Comparison of ENCODE assay signal across 27 cellular contexts in genomic region chr3:52230461-52230860, GRCh38. TPM values are rescaled to one million over a fixed set of nuclear protein-coding genes. Genes with fewer than 3 reads are reported as not detected.
DNase-seq lines count a peak whose midpoint lies in the region; ATAC-seq and TF ChIP-seq lines count a peak whose summit lies in the region.
"Had no signal": no experiment of that assay in that cellular context is flagged by ENCODE, and none has a peak within 500 bp of the region (broad histone marks: within the 10 kb centered on the region; RNA-seq: fewer than 3 reads in every experiment).

No MANE protein-coding gene starts in this region.

- H3K4me1 ChIP-seq in trophoblast cell (ENCODE audit: control insufficient read depth in 1 of 2, insufficient read depth in 2 of 2, low read length in 2 of 2), result no peaks in the 10 kb centered on the region
- H3K4me1 ChIP-seq in upper lobe of right lung, result no peaks in the 10 kb centered on the region

- H2AK5ac ChIP-seq in trophoblast cell (ENCODE audit: low read length), result no peak overlapping the region

- H3K79me1 ChIP-seq in trophoblast cell (ENCODE audit: low read length), result no peaks in the 10 kb centered on the region

- no peaks in the 10 kb centered on the region for H3K27me3 ChIP-seq in CD4-positive, alpha-beta T cell (ENCODE audit: control insufficient read depth, insufficient read depth, low read length)
- H3K27me3 ChIP-seq in trophoblast cell (ENCODE audit: insufficient read depth, low read length) (no peaks in the 10 kb centered on the region), brain microvascular endothelial cell (replicated peaks) (no peaks in the 10 kb centered on the region), upper lobe of right lung (no peaks in the 10 kb centered on the region)
- H3K27me3 ChIP-seq: ovary, tibial artery had no signal

- H3K79me2 ChIP-seq in trophoblast cell (ENCODE audit: control insufficient read depth, insufficient read depth, low read length, poor library complexity), result no peaks in the 10 kb centered on the region

- no peak for TF ChIP-seq CTCF in CD4-positive, alpha-beta T cell (IDR thresholded peaks at IDR 0.05)
- TF ChIP-seq CTCF in brain microvascular endothelial cell (IDR thresholded peaks at IDR 0.05; ENCODE audit: low read depth, low read length, missing control alignments) (no peak), upper lobe of right lung (IDR thresholded peaks at IDR 0.05) (no peak)

- ATAC-seq in CD4-positive, alpha-beta T cell (ENCODE audit: poor library complexity), result no peak
- no peak for ATAC-seq in upper lobe of right lung
- ATAC-seq in HG02970 (IDR thresholded peaks at IDR 0.05; ENCODE audit: low FRiP score, unreplicated experiment), result no peak
- ATAC-seq: activated CD4-positive, CD25-positive, alpha-beta regulatory T cell treated with anti-CD3 and anti-CD28 coated beads, Interleukin-2, amount 50 U/mL, for 24 hours; GM12878 had no signal

- H3K9me3 Mint-ChIP-seq in activated naive CD4-positive, alpha-beta T cell treated with anti-CD3 and anti-CD28 coated beads for 36 hours, result no peaks in the 10 kb centered on the region
- no peaks in the 10 kb centered on the region for H3K9me3 Mint-ChIP-seq in CD4-positive, alpha-beta T cell
- H3K9me3 Mint-ChIP-seq in activated T-helper 1 cell treated with anti-CD3 and anti-CD28 coated beads, Interleukin-12 subunit alpha, Interleukin-12 subunit beta, Interleukin-2, Interleukin-4 antibody, amounts not matched to agents 30 ng/mL and 10 ng/mL and 1 ng/mL, durations not matched to agents 14 hours and 24 hours and 36 hours, result no peaks in the 10 kb centered on the region
- H3K9me3 Mint-ChIP-seq: brain, nephron progenitor cell had no signal

- H3K4me3 Mint-ChIP-seq in activated naive CD4-positive, alpha-beta T cell treated with anti-CD3 and anti-CD28 coated beads for 36 hours, result no peak overlapping the region
- no peak overlapping the region for H3K4me3 Mint-ChIP-seq in CD4-positive, alpha-beta T cell
- H3K4me3 Mint-ChIP-seq in activated T-helper 1 cell treated with anti-CD3 and anti-CD28 coated beads, Interleukin-12 subunit alpha, Interleukin-12 subunit beta, Interleukin-2, Interleukin-4 antibody, amounts not matched to agents 30 ng/mL and 10 ng/mL and 1 ng/mL, durations not matched to agents 14 hours and 24 hours and 36 hours, result no peak overlapping the region
- H3K4me3 Mint-ChIP-seq: brain, nephron progenitor cell had no signal

- no peak overlapping the region for H3K9ac ChIP-seq in trophoblast cell (ENCODE audit: low read length)

- H3K4me1 Mint-ChIP-seq in activated naive CD4-positive, alpha-beta T cell treated with anti-CD3 and anti-CD28 coated beads for 36 hours (ENCODE audit: low read depth), result peaks cover 45% of the 10 kb centered on the region
- H3K4me1 Mint-ChIP-seq in CD4-positive, alpha-beta T cell (ENCODE audit: low read depth), result peaks cover 58% of the 10 kb centered on the region
- peaks cover 42% of the 10 kb centered on the region for H3K4me1 Mint-ChIP-seq in activated T-helper 1 cell treated with anti-CD3 and anti-CD28 coated beads, Interleukin-12 subunit alpha, Interleukin-12 subunit beta, Interleukin-2, Interleukin-4 antibody, amounts not matched to agents 30 ng/mL and 10 ng/mL and 1 ng/mL, durations not matched to agents 14 hours and 24 hours and 36 hours (ENCODE audit: low read depth)

- H3K36me3 ChIP-seq in trophoblast cell (ENCODE audit: control insufficient read depth in 1 of 2, insufficient read depth in 2 of 2, low read length in 2 of 2), result peaks cover 49 to 55% of the 10 kb centered on the region in 2 experiments
- peaks cover 63% of the 10 kb centered on the region for H3K36me3 ChIP-seq in brain microvascular endothelial cell (replicated peaks)
- peaks cover 58% of the 10 kb centered on the region for H3K36me3 ChIP-seq in upper lobe of right lung

- no peak overlapping the region for H4K91ac ChIP-seq in trophoblast cell (ENCODE audit: low read depth, low read length)

- no peak for DNase-seq in activated naive CD4-positive, alpha-beta T cell treated with anti-CD3 and anti-CD28 coated beads for 36 hours
- no peak for DNase-seq in activated naive CD4-positive, alpha-beta T cell (lab: John Stamatoyannopoulos, UW)
- no peak for DNase-seq in CD4-positive, alpha-beta T cell
- no peak for DNase-seq in activated T-helper 1 cell treated with anti-CD3 and anti-CD28 coated beads, Interleukin-12 subunit alpha, Interleukin-12 subunit beta, Interleukin-2, Interleukin-4 antibody, amounts not matched to agents 30 ng/mL and 10 ng/mL and 1 ng/mL, durations not matched to agents 14 hours and 24 hours and 36 hours (ENCODE audit: low spot score)
- DNase-seq in trophoblast cell (no peak), brain microvascular endothelial cell (no peak), upper lobe of right lung (no peak)
- DNase-seq: effector CD8-positive, alpha-beta T cell; erythroblast; Kasumi-1; kidney; NCI-H146; NCI-H2107; NCI-H748 treated with DMSO at 0.1 percent for 48 hours; nephron progenitor cell; retina; stimulated activated CD4-positive, alpha-beta T cell treated with anti-CD3 and anti-CD28 coated beads, Interleukin-1b, Interleukin-23, amount 100 ng/mL, for 48 hours; stimulated activated CD8-positive, alpha-beta memory T cell treated with anti-CD3 and anti-CD28 coated beads, Interleukin-4, amount 100 ng/mL, for 48 hours; tibial artery had no signal

- no peak overlapping the region for H3K14ac ChIP-seq in trophoblast cell (ENCODE audit: low read length)

- no peak overlapping the region for H4K12ac ChIP-seq in trophoblast cell (ENCODE audit: low read depth, low read length)

- no CpG with 5 or more reads among the region's 6 CpGs for WGBS in trophoblast cell (ENCODE audit: extremely low coverage, insufficient coverage, insufficient read length)

- in situ Hi-C loops in brain microvascular endothelial cell (cut with HindIII; ENCODE audit: low pct_ligation_motif_present, low sequenced_read_pairs), result no loop called here

- H3K27ac Mint-ChIP-seq in activated naive CD4-positive, alpha-beta T cell treated with anti-CD3 and anti-CD28 coated beads for 36 hours, result peak overlapping the region; percentile 41
- H3K27ac Mint-ChIP-seq in CD4-positive, alpha-beta T cell, result peak overlapping the region; percentile 39
- H3K27ac Mint-ChIP-seq in activated T-helper 1 cell treated with anti-CD3 and anti-CD28 coated beads, Interleukin-12 subunit alpha, Interleukin-12 subunit beta, Interleukin-2, Interleukin-4 antibody, amounts not matched to agents 30 ng/mL and 10 ng/mL and 1 ng/mL, durations not matched to agents 14 hours and 24 hours and 36 hours, result peak overlapping the region; percentile 68
- H3K27ac Mint-ChIP-seq: brain, nephron progenitor cell had no signal

- intact Hi-C loops in activated naive CD4-positive, alpha-beta T cell treated with anti-CD3 and anti-CD28 coated beads for 36 hours (cut with micrococcal nuclease), result no loop called here
- intact Hi-C loops in CD4-positive, alpha-beta T cell (cut with DNase I, micrococcal nuclease), result no loop called here
- intact Hi-C loops in activated T-helper 1 cell treated with anti-CD3 and anti-CD28 coated beads, Interleukin-12 subunit alpha, Interleukin-12 subunit beta, Interleukin-2, Interleukin-4 antibody, amounts not matched to agents 30 ng/mL and 10 ng/mL and 1 ng/mL, durations not matched to agents 14 hours and 24 hours and 36 hours (cut with micrococcal nuclease), result no loop called here
- intact Hi-C loops in upper lobe of right lung (cut with DNase I), result loop anchor here (5.0 kb wide), 1 partner anchor 112 kb away; no protein-coding TSS in a partner anchor

- H2BK5ac ChIP-seq in trophoblast cell (ENCODE audit: low read depth, low read length, poor library complexity), result no peak overlapping the region

- peak overlapping the region; percentile 33 for H3K27ac ChIP-seq in CD4-positive, alpha-beta T cell (ENCODE audit: low read depth, low read length)
- H3K27ac ChIP-seq in trophoblast cell (ENCODE audit: low read depth, low read length) (no peak overlapping the region), brain microvascular endothelial cell (no peak overlapping the region), upper lobe of right lung (no peak overlapping the region)
- H3K27ac ChIP-seq: ovary, tibial artery had no signal

- no peak overlapping the region for H3K4me2 ChIP-seq in trophoblast cell (ENCODE audit: low read length)
- H3K4me2 ChIP-seq: smooth muscle cell had no signal

- no peaks in the 10 kb centered on the region for H3K9me3 ChIP-seq in CD4-positive, alpha-beta T cell (ENCODE audit: control insufficient read depth, low read length)
- peaks cover 2% of the 10 kb centered on the region for H3K9me3 ChIP-seq in trophoblast cell (ENCODE audit: insufficient read depth, low read depth, low read length)
- no peaks in the 10 kb centered on the region for H3K9me3 ChIP-seq in upper lobe of right lung
- H3K9me3 ChIP-seq: ovary, tibial artery had no signal

- POLR2A ChIA-PET in CD4-positive, alpha-beta T cell (lab: Charles Lee), result interaction anchor here (0.7 to 3.6 kb wide), 4 partner anchors 8 to 47 kb away, joined by 3 to 19 read pairs (median 8); partner anchors contain the start of gene WDR82

- H3K23ac ChIP-seq in trophoblast cell (ENCODE audit: low read length), result no peak overlapping the region

- H3K4me3 ChIP-seq in trophoblast cell (ENCODE audit: low read depth, low read length), result peak overlapping the region; percentile 0
- no peak overlapping the region for H3K4me3 ChIP-seq in brain microvascular endothelial cell (ENCODE audit: low read depth, low read length)
- no peak overlapping the region for H3K4me3 ChIP-seq in upper lobe of right lung
- H3K4me3 ChIP-seq: GM12878, ovary, smooth muscle cell, tibial artery had no signal

- H3K27me3 Mint-ChIP-seq in activated naive CD4-positive, alpha-beta T cell treated with anti-CD3 and anti-CD28 coated beads for 36 hours (ENCODE audit: low read depth), result no peaks in the 10 kb centered on the region
- no peaks in the 10 kb centered on the region for H3K27me3 Mint-ChIP-seq in CD4-positive, alpha-beta T cell
- H3K27me3 Mint-ChIP-seq in activated T-helper 1 cell treated with anti-CD3 and anti-CD28 coated beads, Interleukin-12 subunit alpha, Interleukin-12 subunit beta, Interleukin-2, Interleukin-4 antibody, amounts not matched to agents 30 ng/mL and 10 ng/mL and 1 ng/mL, durations not matched to agents 14 hours and 24 hours and 36 hours (ENCODE audit: insufficient read depth), result no peaks in the 10 kb centered on the region

- CTCF ChIA-PET in activated naive CD4-positive, alpha-beta T cell treated with anti-CD3 and anti-CD28 coated beads for 36 hours (lab: Charles Lee), result interaction anchor here (0.9 to 7.3 kb wide), 11 partner anchors 9 to 229 kb away, joined by 3 to 147 read pairs (median 17); partner anchors contain the start of genes GLYCTK, PPM1M and WDR82
- CTCF ChIA-PET in CD4-positive, alpha-beta T cell (lab: Charles Lee), result interaction anchor here (2.0 to 3.0 kb wide), 4 partner anchors 10 to 108 kb away, joined by 7 to 60 read pairs (median 18); no protein-coding TSS in a partner anchor

- no peak overlapping the region for H3K4ac ChIP-seq in trophoblast cell (ENCODE audit: low read depth, low read length)

- H2BK120ac ChIP-seq in trophoblast cell (ENCODE audit: insufficient read depth, low read length, poor library complexity), result no peak overlapping the region

- H4K8ac ChIP-seq in trophoblast cell (ENCODE audit: low read depth, low read length), result no peak overlapping the region

- no peak overlapping the region for H2BK12ac ChIP-seq in trophoblast cell (ENCODE audit: low read length)

- H2AFZ ChIP-seq in trophoblast cell (ENCODE audit: insufficient read depth, low read length, poor library complexity), result no peak overlapping the region

- H3K36me3 Mint-ChIP-seq in activated naive CD4-positive, alpha-beta T cell treated with anti-CD3 and anti-CD28 coated beads for 36 hours (ENCODE audit: low read depth), result peaks cover 26% of the 10 kb centered on the region
- peaks cover 81% of the 10 kb centered on the region for H3K36me3 Mint-ChIP-seq in CD4-positive, alpha-beta T cell (ENCODE audit: low read depth)
- H3K36me3 Mint-ChIP-seq in activated T-helper 1 cell treated with anti-CD3 and anti-CD28 coated beads, Interleukin-12 subunit alpha, Interleukin-12 subunit beta, Interleukin-2, Interleukin-4 antibody, amounts not matched to agents 30 ng/mL and 10 ng/mL and 1 ng/mL, durations not matched to agents 14 hours and 24 hours and 36 hours (ENCODE audit: low read depth), result peaks cover 16% of the 10 kb centered on the region

- no peak overlapping the region for H3K18ac ChIP-seq in trophoblast cell (ENCODE audit: low read length)

RNA-seq across cellular contexts. Expression of gene TLR9, which starts 5.0 kb away (rescaled TPM):
- under 1 TPM; 0.62 to 0.89 TPM for total RNA-seq in activated naive CD4-positive, alpha-beta T cell treated with anti-CD3 and anti-CD28 coated beads for 36 hours
- under 1 TPM; 0.08 to 0.17 TPM for total RNA-seq in CD4-positive, alpha-beta T cell
- 0.47 TPM in 1 of 2 replicates, not detected in the other for total RNA-seq in activated T-helper 1 cell treated with anti-CD3 and anti-CD28 coated beads, Interleukin-12 subunit alpha, Interleukin-12 subunit beta, Interleukin-2, Interleukin-4 antibody, amounts not matched to agents 30 ng/mL and 10 ng/mL and 1 ng/mL, durations not matched to agents 14 hours and 24 hours and 36 hours
- polyA plus RNA-seq in trophoblast cell (2013), result 0.04 and 0.10 TPM in 2 replicates
- 0.87 TPM for total RNA-seq in upper lobe of right lung
- total RNA-seq: liver, SK-MEL-5 had no signal
- polyA plus RNA-seq: smooth muscle cell had no signal

RNA-seq across cellular contexts. Expression of gene TWF2, which starts 8.5 kb away (rescaled TPM):
- total RNA-seq in activated naive CD4-positive, alpha-beta T cell treated with anti-CD3 and anti-CD28 coated beads for 36 hours, result 10 to 100 TPM; 89.1 to 91.3 TPM
- 10 to 100 TPM; 17.4 to 21.7 TPM for total RNA-seq in CD4-positive, alpha-beta T cell
- 94.3 and 98.6 TPM in 2 replicates for total RNA-seq in activated T-helper 1 cell treated with anti-CD3 and anti-CD28 coated beads, Interleukin-12 subunit alpha, Interleukin-12 subunit beta, Interleukin-2, Interleukin-4 antibody, amounts not matched to agents 30 ng/mL and 10 ng/mL and 1 ng/mL, durations not matched to agents 14 hours and 24 hours and 36 hours
- 39.5 and 39.9 TPM in 2 replicates for polyA plus RNA-seq in trophoblast cell (2013)
- total RNA-seq in upper lobe of right lung, result 50.4 TPM

RNA-seq across cellular contexts. Expression of gene PPM1M, which starts 15.1 kb away (rescaled TPM):
- 100 to 1,000 TPM; 107 to 108 TPM for total RNA-seq in activated naive CD4-positive, alpha-beta T cell treated with anti-CD3 and anti-CD28 coated beads for 36 hours
- total RNA-seq in CD4-positive, alpha-beta T cell, result 10 to 100 TPM; 36.7 to 40.2 TPM
- 57.1 and 59.5 TPM in 2 replicates for total RNA-seq in activated T-helper 1 cell treated with anti-CD3 and anti-CD28 coated beads, Interleukin-12 subunit alpha, Interleukin-12 subunit beta, Interleukin-2, Interleukin-4 antibody, amounts not matched to agents 30 ng/mL and 10 ng/mL and 1 ng/mL, durations not matched to agents 14 hours and 24 hours and 36 hours
- 3.0 and 3.5 TPM in 2 replicates for polyA plus RNA-seq in trophoblast cell (2013)
- 44.0 TPM for total RNA-seq in upper lobe of right lung

RNA-seq across cellular contexts. Expression of gene ALAS1, which starts 32.5 kb away (rescaled TPM):
- 10 to 100 TPM; 35.7 to 37.8 TPM for total RNA-seq in activated naive CD4-positive, alpha-beta T cell treated with anti-CD3 and anti-CD28 coated beads for 36 hours
- total RNA-seq in CD4-positive, alpha-beta T cell, result 1 to 10 TPM; 6.0 to 7.0 TPM
- 105 and 110 TPM in 2 replicates for total RNA-seq in activated T-helper 1 cell treated with anti-CD3 and anti-CD28 coated beads, Interleukin-12 subunit alpha, Interleukin-12 subunit beta, Interleukin-2, Interleukin-4 antibody, amounts not matched to agents 30 ng/mL and 10 ng/mL and 1 ng/mL, durations not matched to agents 14 hours and 24 hours and 36 hours
- polyA plus RNA-seq in trophoblast cell (2013), result 117 and 125 TPM in 2 replicates
- total RNA-seq in upper lobe of right lung, result 78.9 TPM

RNA-seq across cellular contexts. Expression of gene WDR82, which starts 48.0 kb away (rescaled TPM):
- total RNA-seq in activated naive CD4-positive, alpha-beta T cell treated with anti-CD3 and anti-CD28 coated beads for 36 hours, result 100 to 1,000 TPM; 176 to 177 TPM
- total RNA-seq in CD4-positive, alpha-beta T cell, result 100 to 1,000 TPM; 114 TPM
- 105 and 107 TPM in 2 replicates for total RNA-seq in activated T-helper 1 cell treated with anti-CD3 and anti-CD28 coated beads, Interleukin-12 subunit alpha, Interleukin-12 subunit beta, Interleukin-2, Interleukin-4 antibody, amounts not matched to agents 30 ng/mL and 10 ng/mL and 1 ng/mL, durations not matched to agents 14 hours and 24 hours and 36 hours
- polyA plus RNA-seq in trophoblast cell (2013), result 30.8 and 31.8 TPM in 2 replicates
- 61.9 TPM for total RNA-seq in upper lobe of right lung
